23 cellular contexts compared by ENCODE assay signal in genomic region chr2:88253997-88254396, GRCh38.
DNase-seq lines count a peak whose midpoint lies in the region; ATAC-seq, FAIRE-seq and TF ChIP-seq lines count a peak whose summit lies in the region.
"Had no signal": no experiment of that assay in that cellular context is flagged by ENCODE, and none has a peak within 500 bp of the region (broad histone marks: within the 10 kb centered on the region; RNA-seq: fewer than 3 reads in every experiment).

No MANE protein-coding gene starts in this region.

- TF ChIP-seq POLR2A in HCT116 (IDR thresholded peaks at IDR 0.05; ENCODE audit: borderline replicate concordance, extremely low read depth, insufficient read depth, insufficient read length) (no peak), K562 (conservative IDR thresholded peaks at IDR 0.05) (no peak)

- H3K9ac ChIP-seq in HCT116 (ENCODE audit: low read length) (no peak overlapping the region), K562 (ENCODE audit: insufficient read depth in 1 of 2, low read depth in 2 of 2, low read length in 2 of 2) (no peak overlapping the region)
- H3K9ac ChIP-seq: BLaER1 had no signal

- in situ Hi-C loops in K562 (cut with MboI), result no loop called here

- CTCF ChIA-PET in HCT116 (lab: Charles Lee) (interaction anchor here (1.0 kb wide), 1 partner anchor 11 kb away, joined by 3 read pairs; no protein-coding TSS in a partner anchor), HEK293 (lab: Yijun Ruan, JAX) (interaction anchor here (0.7 kb wide), 1 partner anchor 201 kb away, joined by 3 read pairs; no protein-coding TSS in a partner anchor), K562 (lab: Yijun Ruan, JAX; ENCODE audit: low intra/inter-chr PET ratio) (no interaction called here)

- no peak overlapping the region for H2AFZ ChIP-seq in HCT116 (ENCODE audit: low read depth, low read length, poor library complexity, severe bottlenecking)
- H2AFZ ChIP-seq in K562 (ENCODE audit: low read depth, low read length), result no peak overlapping the region

- no peaks in the 10 kb centered on the region for H3K27me3 ChIP-seq in right cardiac atrium (ENCODE audit: control insufficient read depth, insufficient read depth)
- H3K27me3 ChIP-seq in HCT116 (ENCODE audit: insufficient read depth, low read length), result peaks cover 6% of the 10 kb centered on the region; the same call in 1 of the 2 replicates
- peaks cover 21 to 28% of the 10 kb centered on the region in 2 experiments; a peak in 4 of 5 replicates for H3K27me3 ChIP-seq in K562 (ENCODE audit: control insufficient read depth in 2 of 2, insufficient read depth in 2 of 2, low read length in 2 of 2)
- H3K27me3 ChIP-seq: BE2C, BLaER1 had no signal

- H3K9me1 ChIP-seq in K562 (ENCODE audit: control insufficient read depth, insufficient read depth, low read length), result no peaks in the 10 kb centered on the region

- no peak for TF ChIP-seq CTCF in HCT116 (IDR thresholded peaks at IDR 0.05 in 2 of 3, conservative IDR thresholded peaks at IDR 0.05 in 1 of 3; ENCODE audit: borderline replicate concordance in 1 of 3, insufficient read depth in 1 of 3, low read depth in 2 of 3, low read length in 2 of 3)
- no peak for TF ChIP-seq CTCF in HEK293 (tag by site-specific recombination; IDR thresholded peaks at IDR 0.05)
- TF ChIP-seq CTCF in K562 (IDR thresholded peaks at IDR 0.05 in 2 of 3, conservative IDR thresholded peaks at IDR 0.05 in 1 of 3; ENCODE audit: insufficient read depth in 2 of 3, low read depth in 1 of 3, low read length in 3 of 3), result no peak

- RAD21 ChIA-PET in HCT116 (lab: Charles Lee; ENCODE audit: low non-redundant PET in 1 of 2, low total read pairs in 2 of 2, uncharacterized antibody in 2 of 2, unreplicated experiment in 2 of 2), result no interaction called here

- peak overlapping the region; percentile 74 for H3K27ac ChIP-seq in right cardiac atrium (ENCODE audit: low read length)
- H3K27ac ChIP-seq in HCT116 (ENCODE audit: low read depth, low read length), result no peak overlapping the region
- no peak overlapping the region for H3K27ac ChIP-seq in HEK293 (ENCODE audit: extremely low read depth, low read depth, low read length)
- no peak overlapping the region for H3K27ac ChIP-seq in K562 (ENCODE audit: extremely low read depth, low read depth, low read length)
- H3K27ac ChIP-seq: BLaER1 had no signal

- H3K9me2 ChIP-seq in HCT116 (ENCODE audit: insufficient read depth), result no peaks in the 10 kb centered on the region

- TF ChIP-seq EP300 in K562 (IDR thresholded peaks at IDR 0.05; ENCODE audit: low read length), result no peak

- H4K20me1 ChIP-seq in HCT116 (ENCODE audit: insufficient read depth) (no peaks in the 10 kb centered on the region), K562 (replicated peaks; ENCODE audit: control insufficient read depth, insufficient read depth, low read length) (no peaks in the 10 kb centered on the region)
- H4K20me1 ChIP-seq: BLaER1 had no signal

- no peak for TF ChIP-seq RAD21 in HCT116 (IDR thresholded peaks at IDR 0.05; ENCODE audit: low read depth)
- TF ChIP-seq RAD21 in K562 (CRISPR knock-in tag; conservative IDR thresholded peaks at IDR 0.05 in 1 of 2, IDR thresholded peaks at IDR 0.05 in 1 of 2), result no peak

- H3K9me3 ChIP-seq in right cardiac atrium (ENCODE audit: control insufficient read depth, low read length) (no peaks in the 10 kb centered on the region), HCT116 (ENCODE audit: control insufficient read depth in 1 of 2, insufficient read depth in 1 of 2, low read depth in 1 of 2, low read length in 2 of 2) (no peaks in the 10 kb centered on the region), HEK293 (ENCODE audit: control insufficient read depth, insufficient read depth, low read depth, low read length) (no peaks in the 10 kb centered on the region), K562 (replicated peaks; ENCODE audit: control insufficient read depth, insufficient read depth, low read depth, low read length) (no peaks in the 10 kb centered on the region)
- H3K9me3 ChIP-seq: BE2C, BLaER1, Caco-2 had no signal

- H3K4me1 ChIP-seq in right cardiac atrium (ENCODE audit: control insufficient read depth, insufficient read depth, low read length) (peaks cover 5% of the 10 kb centered on the region), HCT116 (ENCODE audit: control insufficient read depth in 1 of 2, insufficient read depth in 2 of 2, low read length in 2 of 2) (peaks cover 0 to 9% of the 10 kb centered on the region in 2 experiments; a peak in 2 of 4 replicates), HEK293 (ENCODE audit: control insufficient read depth, insufficient read depth, low read length) (no peaks in the 10 kb centered on the region), K562 (replicated peaks in 1 of 2; ENCODE audit: control insufficient read depth in 2 of 2, insufficient read depth in 2 of 2, low read length in 2 of 2) (peaks cover 15 to 25% of the 10 kb centered on the region in 2 experiments)
- H3K4me1 ChIP-seq: BE2C, BLaER1, Caco-2 had no signal

- 62% methylated on average over 1 of the region's 1 CpG for WGBS in right cardiac atrium
- 0% methylated on average over 1 of the region's 1 CpG for WGBS in K562 (ENCODE audit: insufficient coverage, low coverage, missing lambda C conversion rate)

- FAIRE-seq in K562 (lab: Jason Lieb, UNC), result no peak
- FAIRE-seq: A204.1, D721Med, G401.6, GM12891, GM19239 had no signal

- DNase-seq in right cardiac atrium, result no peak
- no peak for DNase-seq in left cardiac atrium
- no peak for DNase-seq in HCT116 (ENCODE audit: low read depth, low spot score)
- no peak for DNase-seq in K562 (ENCODE audit: extremely low read depth in 1 of 4, low spot score in 3 of 4)
- DNase-seq: 8988T; ACHN; BE2C; C1 segment of cervical spinal cord; Caco-2; Calu3; CD4-positive, CD25-positive, alpha-beta regulatory T cell; CD8-positive, alpha-beta T cell; DMS79 treated with DMSO at 0.1 percent for 48 hours; GF-D8 had no signal

- no peak for ATAC-seq in right cardiac atrium
- ATAC-seq in left cardiac atrium, result no peak
- ATAC-seq in HCT116, result no peak
- ATAC-seq in K562, result no peak
- no peak for ATAC-seq in HG02981 (IDR thresholded peaks at IDR 0.05; ENCODE audit: unreplicated experiment)
- ATAC-seq in GM19452 (IDR thresholded peaks at IDR 0.05; ENCODE audit: unreplicated experiment), result no peak
- ATAC-seq: CD8-positive, alpha-beta T cell had no signal

- POLR2A ChIA-PET in HCT116 (lab: Charles Lee), result no interaction called here
- POLR2A ChIA-PET in HEK293 (lab: Yijun Ruan, JAX), result interaction anchor here (0.5 kb wide), 1 partner anchor 9 kb away, joined by 3 read pairs; no protein-coding TSS in a partner anchor
- POLR2A ChIA-PET in K562 (lab: Yijun Ruan, JAX), result interaction anchor here (0.6 kb wide), 1 partner anchor 21 kb away, joined by 4 read pairs; no protein-coding TSS in a partner anchor

- peak overlapping the region; percentile 34 for H3K4me2 ChIP-seq in HCT116 (ENCODE audit: low read length)
- no peak overlapping the region for H3K4me2 ChIP-seq in K562 (ENCODE audit: insufficient read depth, low read length)
- H3K4me2 ChIP-seq: BLaER1 had no signal

- H3K36me3 ChIP-seq in HCT116 (ENCODE audit: control insufficient read depth in 1 of 2, insufficient read depth in 2 of 2, low read length in 2 of 2) (no peaks in the 10 kb centered on the region), HEK293 (ENCODE audit: control insufficient read depth in 2 of 2, insufficient read depth in 1 of 2, low read length in 2 of 2) (no peaks in the 10 kb centered on the region), K562 (ENCODE audit: control insufficient read depth, insufficient read depth, low read length) (no peaks in the 10 kb centered on the region)
- H3K36me3 ChIP-seq: BE2C, BLaER1 had no signal

- no TSS peak for BruUV-seq in HCT116 (replicated peaks; lab: Mats Ljungman, UMichigan)
- BruUV-seq in K562 (replicated peaks; lab: Mats Ljungman, UMichigan), result no TSS peak

- H3K4me3 ChIP-seq in right cardiac atrium (ENCODE audit: low read length) (no peak overlapping the region), HCT116 (replicated peaks in 1 of 2; ENCODE audit: low read depth in 1 of 2, low read length in 2 of 2) (no peak overlapping the region), HEK293 (ENCODE audit: low read depth, low read length) (no peak overlapping the region), K562 (no peak overlapping the region)
- H3K4me3 ChIP-seq: BLaER1 had no signal

- H3K79me2 ChIP-seq in HCT116 (ENCODE audit: insufficient read depth, low read length) (no peaks in the 10 kb centered on the region), K562 (ENCODE audit: control insufficient read depth, insufficient read depth, low read length) (no peaks in the 10 kb centered on the region)

- intact Hi-C loops in right cardiac atrium (cut with DNase I) (no loop called here), left cardiac atrium (cut with DNase I) (no loop called here), HCT116 (cut with micrococcal nuclease) (no loop called here), K562 (cut with micrococcal nuclease) (loop anchor here (10.0 kb wide), 1 partner anchor 441 kb away; the partner anchor contains the start of gene RPIA)

TF ChIP-seq in HEK293, 187 proteins besides CTCF, POLR2A, EP300 and RAD21 (continues in another document):
- no peak for TF ChIP-seq ZNF350 (tag by site-specific recombination; IDR thresholded peaks at IDR 0.05)
- TF ChIP-seq TCF7L2 (IDR thresholded peaks at IDR 0.05; ENCODE audit: borderline replicate concordance, low read depth, low read length), result no peak
- no peak for TF ChIP-seq ZNF529 (tag by site-specific recombination; IDR thresholded peaks at IDR 0.05; ENCODE audit: insufficient replicate concordance)
- no peak for TF ChIP-seq ZNF404 (tag by site-specific recombination; IDR thresholded peaks at IDR 0.05)
- TF ChIP-seq ZNF366 (tag by site-specific recombination; conservative IDR thresholded peaks at IDR 0.05), result peak; percentile 30; the same call in 1 of the 2 replicates
- no peak for TF ChIP-seq ZNF791 (tag by site-specific recombination; IDR thresholded peaks at IDR 0.05)
- peak; percentile 75; the same call in 1 of the 2 replicates for TF ChIP-seq ZNF664 (tag by site-specific recombination; IDR thresholded peaks at IDR 0.05)
- no peak for TF ChIP-seq ZNF311 (tag by site-specific recombination; IDR thresholded peaks at IDR 0.05; ENCODE audit: borderline replicate concordance)

TF ChIP-seq in K562, 482 proteins besides CTCF, POLR2A, EP300 and RAD21:
- TF ChIP-seq RBM25 (IDR thresholded peaks at IDR 0.05; ENCODE audit: low read depth, low read length, severe bottlenecking) (peak; percentile 45), ELF4 (CRISPR knock-in tag; IDR thresholded peaks at IDR 0.05) (no peak), ZNF512 (tag; IDR thresholded peaks at IDR 0.05) (peak; percentile 93)
